In the genomic region with DNA sequence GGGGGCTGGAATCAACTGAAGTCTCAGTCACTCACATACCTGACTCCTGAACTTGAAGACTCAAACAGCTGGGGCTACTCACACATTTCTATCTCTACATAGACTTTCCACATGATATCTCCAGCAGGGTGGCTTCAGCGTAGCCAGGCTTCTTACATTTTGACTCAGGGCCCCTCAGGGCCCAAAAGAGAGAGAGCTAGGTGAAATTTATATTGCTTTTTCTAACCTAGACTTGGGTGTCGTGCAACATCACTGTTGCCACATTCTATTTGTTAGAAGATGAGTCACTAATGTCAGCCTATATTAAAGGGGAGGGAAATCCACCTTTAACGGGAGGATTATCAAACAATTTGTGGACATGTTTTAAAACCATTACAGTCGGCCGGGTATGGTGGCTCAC, we compare ENCODE assay signal across 22 cellular contexts.
"Had no signal": no experiment of that assay in that cellular context is flagged by ENCODE, and none has a peak within 500 bp of the region (broad histone marks: within the 10 kb centered on the region; RNA-seq: fewer than 3 reads in every experiment).

No MANE protein-coding gene starts in this region.

- H3K4me3 Mint-ChIP-seq: activated B cell treated with CpG ODN at 0.5 μM for 24 hours; activated CD4-positive, alpha-beta T cell treated with anti-CD3 and anti-CD28 coated beads, Interleukin-2, amount 10 ng/mL, durations not matched to agents 24 days and 14 days; activated naive CD4-positive, alpha-beta T cell treated with anti-CD3 and anti-CD28 coated beads, Interleukin-2, amount 10 ng/mL, durations not matched to agents 7 days and 5 days; activated T-cell treated with anti-CD3 and anti-CD28 coated beads, Interleukin-2, amount 50 U/mL, for 72 hours; IgD-negative memory B cell; T-helper 17 cell had no signal

- H3K36me3 ChIP-seq: brain microvascular endothelial cell had no signal

- ATAC-seq: activated T-cell treated with anti-CD3 and anti-CD28 coated beads, Interleukin-2, amount 50 U/mL, for 72 hours; T-helper 17 cell had no signal

- H3K27ac ChIP-seq: brain microvascular endothelial cell, PC-9 had no signal

- DNase-seq: activated B cell treated with CpG ODN at 0.5 μM for 24 hours; activated CD4-positive, alpha-beta T cell treated with anti-CD3 and anti-CD28 coated beads for 1 hour; activated CD4-positive, alpha-beta T cell treated with anti-CD3 and anti-CD28 coated beads, Interleukin-2, amount 10 ng/mL, durations not matched to agents 24 days and 14 days; activated CD4-positive, alpha-beta T cell treated with anti-CD3 and anti-CD28 coated beads, Interleukin-2, amount 50 U/mL, for 48 hours; activated CD8-positive, alpha-beta memory T cell treated with anti-CD3 and anti-CD28 coated beads for 24 hours; activated gamma-delta T cell treated with Interleukin-2 at 50 U/mL for 16 hours; activated naive CD4-positive, alpha-beta T cell treated with anti-CD3 and anti-CD28 coated beads, Interleukin-2, amount 10 ng/mL, durations not matched to agents 7 days and 5 days; activated T-cell treated with anti-CD3 and anti-CD28 coated beads, Interleukin-2, amount 50 U/mL, for 72 hours; brain microvascular endothelial cell; KG1; NCI-H1105; NCI-H1436; NCI-H1694 treated with DMSO at 0.1 percent for 48 hours; NCI-H2029 treated with DMSO at 0.1 percent for 48 hours; NCI-H510A treated with DMSO at 0.1 percent for 48 hours; NCI-H69; PC-9; SIG-M5; T-helper 17 cell; T1000 had no signal

- H3K27me3 Mint-ChIP-seq: activated B cell treated with CpG ODN at 0.5 μM for 24 hours; activated CD4-positive, alpha-beta T cell treated with anti-CD3 and anti-CD28 coated beads, Interleukin-2, amount 10 ng/mL, durations not matched to agents 24 days and 14 days; activated naive CD4-positive, alpha-beta T cell treated with anti-CD3 and anti-CD28 coated beads, Interleukin-2, amount 10 ng/mL, durations not matched to agents 7 days and 5 days; IgD-negative memory B cell; T-helper 17 cell had no signal

- H3K27me3 ChIP-seq: brain microvascular endothelial cell had no signal

- H3K4me2 ChIP-seq: PC-9 had no signal

- H3K4me3 ChIP-seq: PC-9 had no signal

- H3K4me1 Mint-ChIP-seq: activated naive CD4-positive, alpha-beta T cell treated with anti-CD3 and anti-CD28 coated beads, Interleukin-2, amount 10 ng/mL, durations not matched to agents 7 days and 5 days had no signal

- H3K27ac Mint-ChIP-seq: activated B cell treated with CpG ODN at 0.5 μM for 24 hours; activated CD4-positive, alpha-beta T cell treated with anti-CD3 and anti-CD28 coated beads, Interleukin-2, amount 10 ng/mL, durations not matched to agents 24 days and 14 days; activated naive CD4-positive, alpha-beta T cell treated with anti-CD3 and anti-CD28 coated beads, Interleukin-2, amount 10 ng/mL, durations not matched to agents 7 days and 5 days; activated T-cell treated with anti-CD3 and anti-CD28 coated beads, Interleukin-2, amount 50 U/mL, for 72 hours; activated T-helper 2 cell treated with anti-CD3 and anti-CD28 coated beads, Interferon-gamma antibody, Interleukin-2, Interleukin-4, amounts not matched to agents 10 μg/mL and 5 μg/mL and 100 μg/mL, durations not matched to agents 14 hours and 24 hours and 36 hours had no signal

- H3K9me3 Mint-ChIP-seq: activated CD4-positive, alpha-beta T cell treated with anti-CD3 and anti-CD28 coated beads, Interleukin-2, amount 10 ng/mL, durations not matched to agents 24 days and 14 days had no signal

- H2AFZ ChIP-seq: PC-9 had no signal
